ENCODE assay signal across 11 cellular contexts in the genomic region with DNA sequence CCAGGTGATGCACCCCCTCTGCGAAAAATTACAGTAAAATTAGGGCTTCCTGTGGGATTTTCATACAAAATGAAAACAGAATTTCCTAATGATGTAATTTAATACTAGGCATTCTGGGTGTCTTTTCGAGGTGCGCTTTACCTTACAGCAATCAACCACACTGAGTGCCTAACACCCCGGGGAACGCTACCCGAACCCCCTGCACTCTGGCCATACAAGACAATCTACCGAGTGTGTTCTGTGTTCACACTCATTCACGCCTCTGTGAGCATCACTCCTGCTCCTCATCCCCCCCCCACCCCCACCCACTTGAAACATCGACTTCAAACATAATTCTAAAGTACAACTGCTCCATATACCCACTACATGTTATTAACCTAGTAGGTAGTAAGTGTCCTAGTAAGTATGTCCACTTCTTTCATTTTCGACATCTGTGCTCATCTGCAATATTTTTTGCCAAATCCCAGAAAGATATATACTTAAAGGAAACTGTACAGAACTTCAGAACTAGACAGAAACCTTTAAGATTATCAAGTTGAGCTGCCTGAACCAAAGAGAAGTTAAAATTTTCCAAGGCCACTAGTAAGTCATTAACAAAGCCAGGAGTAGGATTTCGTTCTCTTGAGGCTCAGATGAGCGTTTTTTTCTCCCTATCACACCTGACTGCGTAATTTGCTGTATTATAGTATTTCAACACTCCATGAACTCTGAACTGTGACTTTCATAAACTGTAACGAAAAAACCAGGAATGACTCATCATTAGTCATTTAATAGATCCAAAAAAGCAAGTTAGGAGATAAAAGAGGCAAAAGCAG.
DNase-seq lines count a peak whose midpoint lies in the region; ATAC-seq lines count a peak whose summit lies in the region.
"Had no signal": no experiment of that assay in that cellular context is flagged by ENCODE, and none has a peak within 500 bp of the region (broad histone marks: within the 10 kb centered on the region; RNA-seq: fewer than 3 reads in every experiment).

No MANE protein-coding gene starts in this region.

- peak overlapping the region; percentile 45 for H3K4me2 ChIP-seq in skeletal muscle satellite cell (ENCODE audit: low read length)

- CTCF ChIA-PET in CD4-positive, alpha-beta memory T cell (lab: Charles Lee; ENCODE audit: partially characterized antibody) = no interaction called here

- H3K36me3 Mint-ChIP-seq in CD4-positive, alpha-beta memory T cell = no peaks in the 10 kb centered on the region

- H3K27me3 Mint-ChIP-seq in CD4-positive, alpha-beta memory T cell = no peaks in the 10 kb centered on the region

- ATAC-seq in HG02571 (IDR thresholded peaks at IDR 0.05; ENCODE audit: unreplicated experiment) = no peak

- no peak overlapping the region for H3K27ac ChIP-seq in CD4-positive, alpha-beta memory T cell (ENCODE audit: low read depth, low read length)
- H3K27ac ChIP-seq: ovary had no signal

- no peaks in the 10 kb centered on the region for H3K4me1 Mint-ChIP-seq in CD4-positive, alpha-beta memory T cell

- intact Hi-C loops in head of caudate nucleus (cut with DNase I) = no loop called here
- intact Hi-C loops in CD4-positive, alpha-beta memory T cell (cut with micrococcal nuclease) = no loop called here

- H3K4me1 ChIP-seq in skeletal muscle satellite cell (ENCODE audit: control insufficient read depth, insufficient read depth, low read length) = peaks cover 16% of the 10 kb centered on the region
- H3K4me1 ChIP-seq in CD4-positive, alpha-beta memory T cell (ENCODE audit: insufficient read depth, low read length) = no peaks in the 10 kb centered on the region

- H3K4me3 ChIP-seq in skeletal muscle satellite cell (ENCODE audit: low read length) = no peak overlapping the region
- no peak overlapping the region for H3K4me3 ChIP-seq in CD4-positive, alpha-beta memory T cell (ENCODE audit: low read length in 2 of 2)
- H3K4me3 ChIP-seq: ovary had no signal

- H3K27me3 ChIP-seq in skeletal muscle satellite cell (ENCODE audit: control insufficient read depth, insufficient read depth, low read length) = no peaks in the 10 kb centered on the region
- H3K27me3 ChIP-seq in CD4-positive, alpha-beta memory T cell (ENCODE audit: insufficient read depth, low read length) = no peaks in the 10 kb centered on the region
- H3K27me3 ChIP-seq: ovary had no signal

- DNase-seq in HCEC 1CT (peak; percentile 69), RKO (ENCODE audit: low spot score) (peak; percentile 64), fibroblast of peridontal ligament (ENCODE audit: extremely low read depth) (peak; percentile 57), head of caudate nucleus (no peak)
- DNase-seq in CD4-positive, alpha-beta memory T cell = no peak
- DNase-seq: caudate nucleus, NCI-H1105 treated with DMSO at 0.1 percent for 48 hours, ovary, SHP77 had no signal

- H3K9me3 Mint-ChIP-seq in CD4-positive, alpha-beta memory T cell = peaks cover 0 to 4% (median under 1%) of the 10 kb centered on the region in 8 donors

- H3K9me3 ChIP-seq in skeletal muscle satellite cell (replicated peaks; ENCODE audit: low read length) = no peaks in the 10 kb centered on the region
- H3K9me3 ChIP-seq in CD4-positive, alpha-beta memory T cell (ENCODE audit: control insufficient read depth in 1 of 2, low read length in 2 of 2) = no peaks in the 10 kb centered on the region
- H3K9me3 ChIP-seq: ovary had no signal

- H3K27ac Mint-ChIP-seq in CD4-positive, alpha-beta memory T cell = no peak overlapping the region

- POLR2A ChIA-PET in CD4-positive, alpha-beta memory T cell (lab: Charles Lee; ENCODE audit: partially characterized antibody) = no interaction called here

- no peak overlapping the region for H3K4me3 Mint-ChIP-seq in CD4-positive, alpha-beta memory T cell

- H3K36me3 ChIP-seq in skeletal muscle satellite cell (ENCODE audit: insufficient read depth, low read length) = peaks cover 20% of the 10 kb centered on the region
- H3K36me3 ChIP-seq in CD4-positive, alpha-beta memory T cell (ENCODE audit: insufficient read depth, low read length) = no peaks in the 10 kb centered on the region
- H3K36me3 ChIP-seq: ovary had no signal

- H3K9ac ChIP-seq in skeletal muscle satellite cell (ENCODE audit: low read depth, low read length) = no peak overlapping the region

Comparison
In these comparisons a context has a peak if more than half of its experiments do, and no peak if none do; other contexts are left out.
1. DNase-seq: peak in HCEC 1CT (single experiment), RKO (single experiment) and fibroblast of peridontal ligament (single experiment); none in head of caudate nucleus (0 of 42) and CD4-positive, alpha-beta memory T cell (0 of 5).